Comparison of ENCODE assay signal across 15 cellular contexts in genomic region chr12:47707905-47708543, GRCh38. TPM values are rescaled to one million over a fixed set of nuclear protein-coding genes. Genes with fewer than 3 reads are reported as not detected.
A peak's percentile ranks its signal among the peaks of the same experiment; 100 is the strongest.
DNase-seq lines count a peak whose midpoint lies in the region; ATAC-seq and TF ChIP-seq lines count a peak whose summit lies in the region.
"Had no signal": no experiment of that assay in that cellular context is flagged by ENCODE, and none has a peak within 500 bp of the region (broad histone marks: within the 10 kb centered on the region; RNA-seq: fewer than 3 reads in every experiment).

No MANE protein-coding gene starts in this region.

- no peak for ATAC-seq in activated T-cell treated with anti-CD3 and anti-CD28 coated beads, Interleukin-2, amount 50 U/mL, for 72 hours (replicated peaks in 1 of 2)
- ATAC-seq in activated T-helper 17 cell treated with anti-CD3 and anti-CD28 coated beads, Interleukin-2, amount 50 U/mL, for 72 hours (replicated peaks): no peak
- ATAC-seq in HG03354 (IDR thresholded peaks at IDR 0.05; ENCODE audit: poor library complexity, severe bottlenecking, unreplicated experiment): no peak

- H3K27ac Mint-ChIP-seq in activated T-cell treated with anti-CD3 and anti-CD28 coated beads, Interleukin-2, amount 50 U/mL, for 72 hours: peak overlapping the region; percentile 25
- H3K27ac Mint-ChIP-seq in activated T-helper 17 cell treated with anti-CD3 and anti-CD28 coated beads, Interleukin-2, amount 50 U/mL, for 72 hours: peak overlapping the region; percentile 70

- H3K36me3 Mint-ChIP-seq in activated T-cell treated with anti-CD3 and anti-CD28 coated beads, Interleukin-2, amount 50 U/mL, for 72 hours (ENCODE audit: insufficient read depth in 2 of 2): peaks cover 4 to 17% of the 10 kb centered on the region in 2 donors
- H3K36me3 Mint-ChIP-seq in activated T-helper 17 cell treated with anti-CD3 and anti-CD28 coated beads, Interleukin-2, amount 50 U/mL, for 72 hours (ENCODE audit: low read depth): peaks cover 20% of the 10 kb centered on the region

- H3K27me3 ChIP-seq in KMS-11 (ENCODE audit: insufficient read depth, low read depth) (no peaks in the 10 kb centered on the region), spleen (replicated peaks in 1 of 7) (no peaks in the 10 kb centered on the region)
- H3K27me3 ChIP-seq: tibial artery had no signal

- peaks cover 24% of the 10 kb centered on the region for H3K4me1 ChIP-seq in KMS-11 (ENCODE audit: low read depth, poor library complexity, severe bottlenecking)
- H3K4me1 ChIP-seq in spleen: peaks cover 25 to 76% (median 59%) of the 10 kb centered on the region in 6 donors

- no peaks in the 10 kb centered on the region for H3K27me3 Mint-ChIP-seq in activated T-cell treated with anti-CD3 and anti-CD28 coated beads, Interleukin-2, amount 50 U/mL, for 72 hours (ENCODE audit: low read depth)
- H3K27me3 Mint-ChIP-seq in activated T-helper 17 cell treated with anti-CD3 and anti-CD28 coated beads, Interleukin-2, amount 50 U/mL, for 72 hours: no peaks in the 10 kb centered on the region

- H3K9me3 Mint-ChIP-seq in activated T-cell treated with anti-CD3 and anti-CD28 coated beads, Interleukin-2, amount 50 U/mL, for 72 hours: no peaks in the 10 kb centered on the region
- H3K9me3 Mint-ChIP-seq in activated T-helper 17 cell treated with anti-CD3 and anti-CD28 coated beads, Interleukin-2, amount 50 U/mL, for 72 hours: no peaks in the 10 kb centered on the region

- H3K27ac ChIP-seq in KMS-11: no peak overlapping the region
- H3K27ac ChIP-seq in spleen: peak overlapping the region in 7 of 8 donors; percentile 7 to 98 (median 94)
- H3K27ac ChIP-seq: tibial artery had no signal

- TF ChIP-seq POLR2A in spleen (IDR thresholded peaks at IDR 0.05): no peak

- H3K4me3 ChIP-seq in KMS-11 (IDR thresholded peaks at IDR 0.05; ENCODE audit: insufficient read depth, low read depth, low read length) (no peak overlapping the region), spleen (peak overlapping the region in 1 of 8 donors; percentile 96)
- H3K4me3 ChIP-seq: HAP-1, tibial artery had no signal

- DNase-seq in activated T-cell treated with anti-CD3 and anti-CD28 coated beads, Interleukin-2, amount 50 U/mL, for 72 hours: no peak
- DNase-seq in activated T-cell treated with anti-CD3 and anti-CD28 coated beads, Interleukin-2, amount 50 U/mL, for 48 hours: no peak
- DNase-seq in spleen (no peak), germinal center (ENCODE audit: low spot score) (no peak), SHP77 treated with DMSO at 0.1 percent for 48 hours (lab: John Stamatoyannopoulos, UW) (no peak)
- DNase-seq: NCI-H510A, retina, SW 1271, tibial artery had no signal

- H3K4me3 Mint-ChIP-seq in activated T-cell treated with anti-CD3 and anti-CD28 coated beads, Interleukin-2, amount 50 U/mL, for 72 hours: peak overlapping the region; percentile 72 to 85
- H3K4me3 Mint-ChIP-seq in activated T-helper 17 cell treated with anti-CD3 and anti-CD28 coated beads, Interleukin-2, amount 50 U/mL, for 72 hours: peak overlapping the region; percentile 98

- no peak overlapping the region for H3K9ac ChIP-seq in KMS-11

- H3K79me2 ChIP-seq in KMS-11 (ENCODE audit: insufficient read depth, low read depth): peaks cover 28% of the 10 kb centered on the region

- H3K4me1 Mint-ChIP-seq in activated T-cell treated with anti-CD3 and anti-CD28 coated beads, Interleukin-2, amount 50 U/mL, for 72 hours (ENCODE audit: low read depth): peaks cover 54% of the 10 kb centered on the region
- peaks cover 34% of the 10 kb centered on the region for H3K4me1 Mint-ChIP-seq in activated T-helper 17 cell treated with anti-CD3 and anti-CD28 coated beads, Interleukin-2, amount 50 U/mL, for 72 hours

- no peaks in the 10 kb centered on the region for H4K20me1 ChIP-seq in KMS-11 (ENCODE audit: insufficient read depth)

- 23 to 29% (median 26%) methylated on average over 5 of the region's 5 CpGs for WGBS in spleen, 5 donors

- no peak for TF ChIP-seq CTCF in KMS-11 (conservative IDR thresholded peaks at IDR 0.05; ENCODE audit: low read depth, low read length)
- TF ChIP-seq CTCF in spleen (IDR thresholded peaks at IDR 0.05 in 8 of 11, conservative IDR thresholded peaks at IDR 0.05 in 3 of 11): no peak

- H3K36me3 ChIP-seq in KMS-11 (ENCODE audit: insufficient read depth) (no peaks in the 10 kb centered on the region), spleen (peaks cover 0 to 3% (median 0%) of the 10 kb centered on the region in 6 donors)
- H3K36me3 ChIP-seq: HAP-1, tibial artery had no signal

- no peaks in the 10 kb centered on the region for H3K9me3 ChIP-seq in spleen
- H3K9me3 ChIP-seq: HAP-1, tibial artery had no signal

- H3K4me2 ChIP-seq in KMS-11: peak overlapping the region; percentile 79; the same call in 1 of the 2 replicates

- intact Hi-C loops in spleen (cut with DNase I; ENCODE audit: low total_unique reads): no loop called here

- H2AFZ ChIP-seq in KMS-11 (ENCODE audit: low read depth): no peak overlapping the region

RNA-seq across cellular contexts. Expression of gene RPAP3, which starts 2.2 kb away (rescaled TPM):
- total RNA-seq in activated T-cell treated with anti-CD3 and anti-CD28 coated beads, Interleukin-2, amount 50 U/mL, for 72 hours: 10 to 100 TPM; 34.4 to 36.0 TPM
- total RNA-seq in activated T-helper 17 cell treated with anti-CD3 and anti-CD28 coated beads, Interleukin-2, amount 50 U/mL, for 72 hours: 10 to 100 TPM; 33.3 to 44.0 TPM
- 10 to 100 TPM; 15.8 to 35.5 (median 27.1) TPM for total RNA-seq in spleen
- 10 to 100 TPM; 12.2 to 15.2 (median 14.4) TPM for polyA plus RNA-seq in spleen

RNA-seq across cellular contexts. Expression of gene ENDOU, which starts 17.3 kb away (rescaled TPM):
- total RNA-seq in activated T-cell treated with anti-CD3 and anti-CD28 coated beads, Interleukin-2, amount 50 U/mL, for 72 hours: under 1 TPM; 0.26 to 0.44 TPM
- total RNA-seq in activated T-helper 17 cell treated with anti-CD3 and anti-CD28 coated beads, Interleukin-2, amount 50 U/mL, for 72 hours: under 1 TPM in 1 of 2 donors, not detected in 1; 0.16 TPM
- under 1 TPM in 3 of 7 donors, not detected in 4; 0.32 to 0.92 (median 0.70) TPM for total RNA-seq in spleen
- polyA plus RNA-seq in spleen: under 1 TPM; 0.05 to 0.16 (median 0.13) TPM
- total RNA-seq: epithelial cell of proximal tubule, M059J had no signal

RNA-seq across cellular contexts. Expression of gene RAPGEF3, which starts 50.7 kb away (rescaled TPM):
- total RNA-seq in activated T-cell treated with anti-CD3 and anti-CD28 coated beads, Interleukin-2, amount 50 U/mL, for 72 hours: 1 to 10 TPM in 1 of 2 donors, under 1 TPM in 1; 0.62 to 1.4 TPM
- 1 to 10 TPM; 1.4 to 8.4 TPM for total RNA-seq in activated T-helper 17 cell treated with anti-CD3 and anti-CD28 coated beads, Interleukin-2, amount 50 U/mL, for 72 hours
- 10 to 100 TPM; 50.6 to 84.3 (median 57.8) TPM for total RNA-seq in spleen
- polyA plus RNA-seq in spleen: 100 to 1,000 TPM in 1 of 3 donors, 10 to 100 TPM in 2; 21.4 to 116 (median 64.3) TPM

Comparison
In these comparisons a context has a peak if more than half of its experiments do, and no peak if none do; other contexts are left out.
1. RNA of gene RAPGEF3, which starts 50.7 kb away (total RNA-seq): 50.6 to 84.3 TPM in spleen; 1.4 to 8.4 TPM in activated T-helper 17 cell treated with anti-CD3 and anti-CD28 coated beads, Interleukin-2, amount 50 U/mL, for 72 hours and 0.62 to 1.4 TPM in activated T-cell treated with anti-CD3 and anti-CD28 coated beads, Interleukin-2, amount 50 U/mL, for 72 hours; every median in the first group is over 4 times any median in the second.